20 cellular contexts compared by ENCODE assay signal in the genomic region with DNA sequence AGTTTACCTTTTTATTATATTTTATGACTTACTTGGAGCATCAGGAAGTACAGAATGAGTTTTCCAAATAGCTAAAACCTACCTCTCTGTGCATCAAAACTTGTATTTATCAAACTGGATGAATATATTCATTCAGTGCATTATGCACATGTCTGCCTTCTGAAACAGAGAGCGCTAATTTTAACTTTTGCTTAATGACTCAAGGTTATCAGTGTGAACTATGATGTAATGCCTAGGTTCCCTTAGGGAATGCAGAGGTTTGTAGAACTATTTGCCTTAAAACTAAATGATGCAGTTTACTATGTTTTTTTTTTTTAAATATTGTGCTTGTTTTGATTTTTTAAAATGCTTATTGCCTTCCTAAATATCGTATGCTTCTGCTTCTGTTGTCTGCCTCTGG. TPM values are rescaled to one million over a fixed set of nuclear protein-coding genes. Genes with fewer than 3 reads are reported as not detected.
"Had no signal": no experiment of that assay in that cellular context is flagged by ENCODE, and none has a peak within 500 bp of the region (broad histone marks: within the 10 kb centered on the region; RNA-seq: fewer than 3 reads in every experiment).

No MANE protein-coding gene starts in this region.

- ATAC-seq: activated CD8-positive, alpha-beta T cell treated with anti-CD3 and anti-CD28 coated beads for 36 hours; activated naive CD8-positive, alpha-beta T cell treated with anti-CD3 and anti-CD28 coated beads, Interleukin-2, amount 50 U/mL, for 24 hours; activated T-cell treated with anti-CD3 and anti-CD28 coated beads, Interleukin-2, amount 50 U/mL, for 4 hours; activated T-helper 17 cell treated with anti-CD3 and anti-CD28 coated beads, Interleukin-2, amount 50 U/mL, for 72 hours; effector memory CD8-positive, alpha-beta T cell; gastroesophageal sphincter had no signal

- DNase-seq: activated B cell treated with CpG ODN at 0.5 μM for 24 hours; activated CD4-positive, alpha-beta T cell treated with anti-CD3 and anti-CD28 coated beads, Interleukin-2, amount 50 U/mL, for 1 hour; activated CD8-positive, alpha-beta T cell treated with anti-CD3 and anti-CD28 coated beads for 36 hours; activated naive CD8-positive, alpha-beta T cell treated with anti-CD3 and anti-CD28 coated beads, Interleukin-2, amount 50 U/mL, for 24 hours; activated T-cell treated with anti-CD3 and anti-CD28 coated beads, Interleukin-2, amount 50 U/mL, for 4 hours; cerebellar nuclear complex; colonic mucosa; effector memory CD8-positive, alpha-beta T cell; islet precursor cell; mammary epithelial cell; naive B cell; nephron progenitor cell; spleen; stimulated activated naive CD4-positive, alpha-beta T cell had no signal

- H3K36me3 ChIP-seq: breast epithelium, colonic mucosa, gastroesophageal sphincter, neutrophil, spleen, tibial nerve had no signal

- H3K27ac ChIP-seq: breast epithelium, colonic mucosa, gastroesophageal sphincter, hepatocyte, neutrophil, spleen, tibial nerve had no signal

- H3K27me3 ChIP-seq: breast epithelium, colonic mucosa, gastroesophageal sphincter, hepatocyte, neutrophil, tibial nerve had no signal

- H3K9me3 ChIP-seq: colonic mucosa, neutrophil had no signal

- H3K4me3 ChIP-seq: breast epithelium, colonic mucosa, gastroesophageal sphincter, hepatocyte, spleen, tibial nerve had no signal

- H3K4me1 ChIP-seq: breast epithelium, colonic mucosa, gastroesophageal sphincter, spleen, tibial nerve had no signal

RNA-seq across cellular contexts. Expression of a gene that starts 16.4 kb away (rescaled TPM):
- total RNA-seq: activated B cell treated with CpG ODN at 0.5 μM for 24 hours; activated T-cell treated with anti-CD3 and anti-CD28 coated beads, Interleukin-2, amount 50 U/mL, for 4 hours had no signal
